1 cellular context compared by ENCODE assay signal in genomic region chr12:51047655-51048540, GRCh38.
TF ChIP-seq lines count a peak whose summit lies in the region.

A gene with protein sequence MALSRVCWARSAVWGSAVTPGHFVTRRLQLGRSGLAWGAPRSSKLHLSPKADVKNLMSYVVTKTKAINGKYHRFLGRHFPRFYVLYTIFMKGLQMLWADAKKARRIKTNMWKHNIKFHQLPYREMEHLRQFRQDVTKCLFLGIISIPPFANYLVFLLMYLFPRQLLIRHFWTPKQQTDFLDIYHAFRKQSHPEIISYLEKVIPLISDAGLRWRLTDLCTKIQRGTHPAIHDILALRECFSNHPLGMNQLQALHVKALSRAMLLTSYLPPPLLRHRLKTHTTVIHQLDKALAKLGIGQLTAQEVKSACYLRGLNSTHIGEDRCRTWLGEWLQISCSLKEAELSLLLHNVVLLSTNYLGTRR (plus strand): TSS chr12:51048327. CDS start chr12:51048357, 30 bp downstream.

TF ChIP-seq in HepG2, 621 proteins besides CTCF, POLR2A, EP300 and RAD21 (continued from another document and continues in another):
- TF ChIP-seq ZBTB42 (CRISPR knock-in tag; IDR thresholded peaks at IDR 0.05): 0 out of 2 replicates have a peak, but pooled peaks have one; percentile 31
- no peak for TF ChIP-seq MATR3 (CRISPR knock-in tag; IDR thresholded peaks at IDR 0.05)
- TF ChIP-seq ZNF660 (CRISPR knock-in tag; IDR thresholded peaks at IDR 0.05; ENCODE audit: borderline replicate concordance, low read depth): no peak
- 0 out of 2 replicates have a peak, but pooled peaks have one; percentile 6 for TF ChIP-seq SUZ12 (IDR thresholded peaks at IDR 0.05; ENCODE audit: low read depth, low read length)
- no peak for TF ChIP-seq ZNF264 (CRISPR knock-in tag; IDR thresholded peaks at IDR 0.05)
- TF ChIP-seq ZNF724P (CRISPR knock-in tag; IDR thresholded peaks at IDR 0.05; ENCODE audit: borderline replicate concordance): no peak
- TF ChIP-seq HMGA1 (CRISPR knock-in tag; conservative IDR thresholded peaks at IDR 0.05): no peak
- peak; percentile 23; the same call in 1 of the 2 replicates for TF ChIP-seq TOE1 (CRISPR knock-in tag; IDR thresholded peaks at IDR 0.05)
- TF ChIP-seq ATF5 (CRISPR knock-in tag; IDR thresholded peaks at IDR 0.05; ENCODE audit: low read depth): no peak
- TF ChIP-seq, protein P1, sequence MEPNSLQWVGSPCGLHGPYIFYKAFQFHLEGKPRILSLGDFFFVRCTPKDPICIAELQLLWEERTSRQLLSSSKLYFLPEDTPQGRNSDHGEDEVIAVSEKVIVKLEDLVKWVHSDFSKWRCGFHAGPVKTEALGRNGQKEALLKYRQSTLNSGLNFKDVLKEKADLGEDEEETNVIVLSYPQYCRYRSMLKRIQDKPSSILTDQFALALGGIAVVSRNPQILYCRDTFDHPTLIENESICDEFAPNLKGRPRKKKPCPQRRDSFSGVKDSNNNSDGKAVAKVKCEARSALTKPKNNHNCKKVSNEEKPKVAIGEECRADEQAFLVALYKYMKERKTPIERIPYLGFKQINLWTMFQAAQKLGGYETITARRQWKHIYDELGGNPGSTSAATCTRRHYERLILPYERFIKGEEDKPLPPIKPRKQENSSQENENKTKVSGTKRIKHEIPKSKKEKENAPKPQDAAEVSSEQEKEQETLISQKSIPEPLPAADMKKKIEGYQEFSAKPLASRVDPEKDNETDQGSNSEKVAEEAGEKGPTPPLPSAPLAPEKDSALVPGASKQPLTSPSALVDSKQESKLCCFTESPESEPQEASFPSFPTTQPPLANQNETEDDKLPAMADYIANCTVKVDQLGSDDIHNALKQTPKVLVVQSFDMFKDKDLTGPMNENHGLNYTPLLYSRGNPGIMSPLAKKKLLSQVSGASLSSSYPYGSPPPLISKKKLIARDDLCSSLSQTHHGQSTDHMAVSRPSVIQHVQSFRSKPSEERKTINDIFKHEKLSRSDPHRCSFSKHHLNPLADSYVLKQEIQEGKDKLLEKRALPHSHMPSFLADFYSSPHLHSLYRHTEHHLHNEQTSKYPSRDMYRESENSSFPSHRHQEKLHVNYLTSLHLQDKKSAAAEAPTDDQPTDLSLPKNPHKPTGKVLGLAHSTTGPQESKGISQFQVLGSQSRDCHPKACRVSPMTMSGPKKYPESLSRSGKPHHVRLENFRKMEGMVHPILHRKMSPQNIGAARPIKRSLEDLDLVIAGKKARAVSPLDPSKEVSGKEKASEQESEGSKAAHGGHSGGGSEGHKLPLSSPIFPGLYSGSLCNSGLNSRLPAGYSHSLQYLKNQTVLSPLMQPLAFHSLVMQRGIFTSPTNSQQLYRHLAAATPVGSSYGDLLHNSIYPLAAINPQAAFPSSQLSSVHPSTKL (CRISPR knock-in tag; IDR thresholded peaks at IDR 0.05): no peak; the same call in none of the 2 replicates
- no peak; the same call in 1 of the 2 replicates for TF ChIP-seq KLF11 (CRISPR knock-in tag; IDR thresholded peaks at IDR 0.05)
- no peak; the same call in 1 of the 2 replicates for TF ChIP-seq ZFP90 (CRISPR knock-in tag; IDR thresholded peaks at IDR 0.05; ENCODE audit: borderline replicate concordance)
- no peak for TF ChIP-seq ZNF235 (CRISPR knock-in tag; IDR thresholded peaks at IDR 0.05; ENCODE audit: borderline replicate concordance)
- no peak for TF ChIP-seq ZNF468 (CRISPR knock-in tag; IDR thresholded peaks at IDR 0.05)
- no peak for TF ChIP-seq TBL1XR1 (IDR thresholded peaks at IDR 0.05; ENCODE audit: borderline replicate concordance, low read length, partially characterized antibody)
- TF ChIP-seq AGO2 (optimal IDR thresholded peaks at IDR 0.05; ENCODE audit: low read depth, low read length): peak; percentile 45
- 0 out of 2 replicates have a peak, but pooled peaks have one; percentile 24 for TF ChIP-seq HMG20B (CRISPR knock-in tag; conservative IDR thresholded peaks at IDR 0.05)
- peak; percentile 26; the same call in 1 of the 2 replicates for TF ChIP-seq CBFB (CRISPR knock-in tag; IDR thresholded peaks at IDR 0.05)
- TF ChIP-seq, protein P2, sequence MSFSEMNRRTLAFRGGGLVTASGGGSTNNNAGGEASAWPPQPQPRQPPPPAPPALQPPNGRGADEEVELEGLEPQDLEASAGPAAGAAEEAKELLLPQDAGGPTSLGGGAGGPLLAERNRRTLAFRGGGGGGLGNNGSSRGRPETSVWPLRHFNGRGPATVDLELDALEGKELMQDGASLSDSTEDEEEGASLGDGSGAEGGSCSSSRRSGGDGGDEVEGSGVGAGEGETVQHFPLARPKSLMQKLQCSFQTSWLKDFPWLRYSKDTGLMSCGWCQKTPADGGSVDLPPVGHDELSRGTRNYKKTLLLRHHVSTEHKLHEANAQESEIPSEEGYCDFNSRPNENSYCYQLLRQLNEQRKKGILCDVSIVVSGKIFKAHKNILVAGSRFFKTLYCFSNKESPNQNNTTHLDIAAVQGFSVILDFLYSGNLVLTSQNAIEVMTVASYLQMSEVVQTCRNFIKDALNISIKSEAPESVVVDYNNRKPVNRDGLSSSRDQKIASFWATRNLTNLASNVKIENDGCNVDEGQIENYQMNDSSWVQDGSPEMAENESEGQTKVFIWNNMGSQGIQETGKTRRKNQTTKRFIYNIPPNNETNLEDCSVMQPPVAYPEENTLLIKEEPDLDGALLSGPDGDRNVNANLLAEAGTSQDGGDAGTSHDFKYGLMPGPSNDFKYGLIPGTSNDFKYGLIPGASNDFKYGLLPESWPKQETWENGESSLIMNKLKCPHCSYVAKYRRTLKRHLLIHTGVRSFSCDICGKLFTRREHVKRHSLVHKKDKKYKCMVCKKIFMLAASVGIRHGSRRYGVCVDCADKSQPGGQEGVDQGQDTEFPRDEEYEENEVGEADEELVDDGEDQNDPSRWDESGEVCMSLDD (CRISPR knock-in tag; IDR thresholded peaks at IDR 0.05; ENCODE audit: borderline replicate concordance): 0 out of 2 replicates have a peak, but pooled peaks have one; percentile 25
- TF ChIP-seq, protein P3, sequence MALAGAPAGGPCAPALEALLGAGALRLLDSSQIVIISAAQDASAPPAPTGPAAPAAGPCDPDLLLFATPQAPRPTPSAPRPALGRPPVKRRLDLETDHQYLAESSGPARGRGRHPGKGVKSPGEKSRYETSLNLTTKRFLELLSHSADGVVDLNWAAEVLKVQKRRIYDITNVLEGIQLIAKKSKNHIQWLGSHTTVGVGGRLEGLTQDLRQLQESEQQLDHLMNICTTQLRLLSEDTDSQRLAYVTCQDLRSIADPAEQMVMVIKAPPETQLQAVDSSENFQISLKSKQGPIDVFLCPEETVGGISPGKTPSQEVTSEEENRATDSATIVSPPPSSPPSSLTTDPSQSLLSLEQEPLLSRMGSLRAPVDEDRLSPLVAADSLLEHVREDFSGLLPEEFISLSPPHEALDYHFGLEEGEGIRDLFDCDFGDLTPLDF (CRISPR knock-in tag; IDR thresholded peaks at IDR 0.05): peak; percentile 56; the same call in 1 of the 2 replicates
- TF ChIP-seq KAT8 (CRISPR knock-in tag; IDR thresholded peaks at IDR 0.05): peak; percentile 96
- TF ChIP-seq ZNF543 (CRISPR knock-in tag; IDR thresholded peaks at IDR 0.05): 0 out of 2 replicates have a peak, but pooled peaks have one; percentile 28
- peak; percentile 94 for TF ChIP-seq PPARG (CRISPR knock-in tag; conservative IDR thresholded peaks at IDR 0.05)
- no peak for TF ChIP-seq TEAD2 (CRISPR knock-in tag; IDR thresholded peaks at IDR 0.05)
- no peak; the same call in 1 of the 2 replicates for TF ChIP-seq ZNF33A (CRISPR knock-in tag; IDR thresholded peaks at IDR 0.05; ENCODE audit: borderline replicate concordance)
- TF ChIP-seq, protein P4, sequence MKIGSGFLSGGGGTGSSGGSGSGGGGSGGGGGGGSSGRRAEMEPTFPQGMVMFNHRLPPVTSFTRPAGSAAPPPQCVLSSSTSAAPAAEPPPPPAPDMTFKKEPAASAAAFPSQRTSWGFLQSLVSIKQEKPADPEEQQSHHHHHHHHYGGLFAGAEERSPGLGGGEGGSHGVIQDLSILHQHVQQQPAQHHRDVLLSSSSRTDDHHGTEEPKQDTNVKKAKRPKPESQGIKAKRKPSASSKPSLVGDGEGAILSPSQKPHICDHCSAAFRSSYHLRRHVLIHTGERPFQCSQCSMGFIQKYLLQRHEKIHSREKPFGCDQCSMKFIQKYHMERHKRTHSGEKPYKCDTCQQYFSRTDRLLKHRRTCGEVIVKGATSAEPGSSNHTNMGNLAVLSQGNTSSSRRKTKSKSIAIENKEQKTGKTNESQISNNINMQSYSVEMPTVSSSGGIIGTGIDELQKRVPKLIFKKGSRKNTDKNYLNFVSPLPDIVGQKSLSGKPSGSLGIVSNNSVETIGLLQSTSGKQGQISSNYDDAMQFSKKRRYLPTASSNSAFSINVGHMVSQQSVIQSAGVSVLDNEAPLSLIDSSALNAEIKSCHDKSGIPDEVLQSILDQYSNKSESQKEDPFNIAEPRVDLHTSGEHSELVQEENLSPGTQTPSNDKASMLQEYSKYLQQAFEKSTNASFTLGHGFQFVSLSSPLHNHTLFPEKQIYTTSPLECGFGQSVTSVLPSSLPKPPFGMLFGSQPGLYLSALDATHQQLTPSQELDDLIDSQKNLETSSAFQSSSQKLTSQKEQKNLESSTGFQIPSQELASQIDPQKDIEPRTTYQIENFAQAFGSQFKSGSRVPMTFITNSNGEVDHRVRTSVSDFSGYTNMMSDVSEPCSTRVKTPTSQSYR (CRISPR knock-in tag; IDR thresholded peaks at IDR 0.05; ENCODE audit: borderline replicate concordance): no peak
- TF ChIP-seq IRF9 (CRISPR knock-in tag; IDR thresholded peaks at IDR 0.05; ENCODE audit: borderline replicate concordance): no peak
- peak; percentile 92 for TF ChIP-seq SNAI1 (CRISPR knock-in tag; IDR thresholded peaks at IDR 0.05; ENCODE audit: borderline replicate concordance)
- no peak for TF ChIP-seq PAF1 (CRISPR knock-in tag; IDR thresholded peaks at IDR 0.05)
- TF ChIP-seq JUNB (CRISPR knock-in tag; IDR thresholded peaks at IDR 0.05; ENCODE audit: borderline replicate concordance): no peak
- TF ChIP-seq ZNF136 (CRISPR knock-in tag; IDR thresholded peaks at IDR 0.05; ENCODE audit: low read depth): 0 out of 2 replicates have a peak, but pooled peaks have one; percentile 83
- TF ChIP-seq ZNF572 (CRISPR knock-in tag; IDR thresholded peaks at IDR 0.05): no peak; the same call in 1 of the 2 replicates
- TF ChIP-seq ZNF557 (CRISPR knock-in tag; IDR thresholded peaks at IDR 0.05): no peak
- TF ChIP-seq NCOA5 (CRISPR knock-in tag; IDR thresholded peaks at IDR 0.05): no peak
- no peak for TF ChIP-seq SNRNP70 (IDR thresholded peaks at IDR 0.05; ENCODE audit: low read depth, low read length)
- no peak for TF ChIP-seq NFE2L2 (IDR thresholded peaks at IDR 0.05; ENCODE audit: low read length)
- no peak for TF ChIP-seq MBD4 (IDR thresholded peaks at IDR 0.05; ENCODE audit: borderline replicate concordance, low read length)
- TF ChIP-seq RFX3 (CRISPR knock-in tag; IDR thresholded peaks at IDR 0.05): no peak
- peak; percentile 21; the same call in 1 of the 2 replicates for TF ChIP-seq ZBTB38 (CRISPR knock-in tag; IDR thresholded peaks at IDR 0.05)
- TF ChIP-seq, protein P5, sequence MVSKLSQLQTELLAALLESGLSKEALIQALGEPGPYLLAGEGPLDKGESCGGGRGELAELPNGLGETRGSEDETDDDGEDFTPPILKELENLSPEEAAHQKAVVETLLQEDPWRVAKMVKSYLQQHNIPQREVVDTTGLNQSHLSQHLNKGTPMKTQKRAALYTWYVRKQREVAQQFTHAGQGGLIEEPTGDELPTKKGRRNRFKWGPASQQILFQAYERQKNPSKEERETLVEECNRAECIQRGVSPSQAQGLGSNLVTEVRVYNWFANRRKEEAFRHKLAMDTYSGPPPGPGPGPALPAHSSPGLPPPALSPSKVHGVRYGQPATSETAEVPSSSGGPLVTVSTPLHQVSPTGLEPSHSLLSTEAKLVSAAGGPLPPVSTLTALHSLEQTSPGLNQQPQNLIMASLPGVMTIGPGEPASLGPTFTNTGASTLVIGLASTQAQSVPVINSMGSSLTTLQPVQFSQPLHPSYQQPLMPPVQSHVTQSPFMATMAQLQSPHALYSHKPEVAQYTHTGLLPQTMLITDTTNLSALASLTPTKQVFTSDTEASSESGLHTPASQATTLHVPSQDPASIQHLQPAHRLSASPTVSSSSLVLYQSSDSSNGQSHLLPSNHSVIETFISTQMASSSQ (IDR thresholded peaks at IDR 0.05; ENCODE audit: low read depth): no peak
- TF ChIP-seq, protein P5 (CRISPR knock-in tag; IDR thresholded peaks at IDR 0.05; ENCODE audit: borderline replicate concordance): 0 out of 2 replicates have a peak, but pooled peaks have one; percentile 8
- TF ChIP-seq, protein P6, sequence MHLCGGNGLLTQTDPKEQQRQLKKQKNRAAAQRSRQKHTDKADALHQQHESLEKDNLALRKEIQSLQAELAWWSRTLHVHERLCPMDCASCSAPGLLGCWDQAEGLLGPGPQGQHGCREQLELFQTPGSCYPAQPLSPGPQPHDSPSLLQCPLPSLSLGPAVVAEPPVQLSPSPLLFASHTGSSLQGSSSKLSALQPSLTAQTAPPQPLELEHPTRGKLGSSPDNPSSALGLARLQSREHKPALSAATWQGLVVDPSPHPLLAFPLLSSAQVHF (CRISPR knock-in tag; IDR thresholded peaks at IDR 0.05): no peak
